8 cellular contexts compared by ENCODE assay signal in the genomic region with DNA sequence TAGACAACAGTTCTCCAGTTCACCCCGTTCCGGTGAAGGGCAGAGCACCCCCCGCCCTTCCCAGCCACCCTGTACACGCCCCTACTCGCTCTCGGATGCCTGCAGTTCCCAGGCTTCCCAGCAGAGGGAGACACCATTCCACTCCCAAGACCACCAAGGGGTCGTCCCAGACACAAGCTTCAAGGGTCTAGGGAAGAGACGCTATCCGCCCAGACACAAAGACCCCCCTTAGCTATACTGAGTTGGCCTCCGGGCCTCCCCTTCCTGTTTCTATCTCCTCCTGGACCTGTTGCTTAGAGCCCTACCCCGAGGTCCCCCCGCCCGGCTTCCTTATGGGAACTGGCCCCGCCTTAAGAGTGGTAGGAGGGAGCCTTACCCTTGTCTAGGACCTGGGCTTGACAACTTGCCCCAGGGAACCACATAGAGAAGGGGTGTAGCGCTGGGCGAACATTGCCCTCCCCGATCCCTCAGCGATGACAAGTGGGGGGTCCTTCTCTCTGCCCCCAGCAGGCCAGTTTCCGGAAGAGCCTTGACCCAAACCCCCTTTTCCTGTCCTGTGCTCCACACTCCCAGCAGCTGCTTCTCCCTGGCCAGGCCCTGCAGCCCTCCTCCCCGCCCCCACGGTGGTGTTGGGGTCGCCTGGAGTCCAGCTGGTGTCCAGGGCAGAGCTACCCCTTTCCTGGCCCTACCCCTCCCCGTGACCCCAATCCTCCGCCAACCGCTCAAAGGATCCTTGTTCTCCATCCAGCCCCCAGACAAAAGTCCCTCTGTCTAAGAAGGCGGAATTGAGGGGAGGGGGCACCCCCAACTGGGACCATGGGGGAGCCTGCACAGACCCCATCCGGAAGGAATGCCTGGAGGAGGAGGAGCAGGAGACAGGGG. TPM values are rescaled to one million over a fixed set of nuclear protein-coding genes. Genes with fewer than 3 reads are reported as not detected.
DNase-seq lines count a peak whose midpoint lies in the region; ATAC-seq and TF ChIP-seq lines count a peak whose summit lies in the region.

No MANE protein-coding gene starts in this region.

- DNase-seq in AML-193 (lab: John Stamatoyannopoulos, UW): peak; percentile 3 to 10
- peak; percentile 65 to 88 for DNase-seq in HAP-1 (ENCODE audit: low spot score in 2 of 2)
- DNase-seq in SK-N-MC (ENCODE audit: low read depth, low spot score): no peak
- DNase-seq in activated naive CD8-positive, alpha-beta T cell treated with anti-CD3 and anti-CD28 coated beads, Interleukin-2, amount 50 U/mL, for 16 hours (ENCODE audit: low read depth, low spot score): peak; percentile 51
- DNase-seq in Right ventricle myocardium superior: peak; percentile 86
- no peak for DNase-seq in osteocyte (ENCODE audit: extremely low spot score, unreplicated experiment)

- no peaks in the 10 kb centered on the region for H3K36me3 ChIP-seq in HAP-1 (replicated peaks)
- H3K36me3 ChIP-seq in SK-N-MC (ENCODE audit: insufficient read depth, low read length): no peaks in the 10 kb centered on the region

- peaks cover 3% of the 10 kb centered on the region; the same call in 1 of the 2 replicates for H3K4me1 ChIP-seq in HAP-1

- no peak overlapping the region for H3K27ac Mint-ChIP-seq in osteocyte (ENCODE audit: unreplicated experiment)

- H3K9me3 ChIP-seq in HAP-1: no peaks in the 10 kb centered on the region
- no peaks in the 10 kb centered on the region for H3K9me3 ChIP-seq in SK-N-MC (ENCODE audit: low read depth, low read length)

- intact Hi-C loops in Right ventricle myocardium superior (cut with DNase I): loop anchor here (1.0 kb wide), 1 partner anchor 20 kb away; the partner anchor contains the start of gene LGI4

- H3K9me3 Mint-ChIP-seq in osteocyte (ENCODE audit: unreplicated experiment): no peaks in the 10 kb centered on the region

- H3K27ac ChIP-seq in SK-N-MC (no peak overlapping the region), temporal lobe (ENCODE audit: low read depth, low read length) (peak overlapping the region; percentile 98)

- peaks cover 6% of the 10 kb centered on the region for H3K4me1 Mint-ChIP-seq in osteocyte (ENCODE audit: unreplicated experiment)

- in situ Hi-C loops in HAP-1 (cut with MboI; ENCODE audit: low sequenced_read_pairs): no loop called here

- ATAC-seq in Right ventricle myocardium superior (ENCODE audit: poor library complexity) (peak; percentile 87), HG02973 (IDR thresholded peaks at IDR 0.05; ENCODE audit: unreplicated experiment) (no peak)

- H3K4me3 Mint-ChIP-seq in osteocyte (ENCODE audit: unreplicated experiment): no peak overlapping the region

- no peaks in the 10 kb centered on the region for H3K36me3 Mint-ChIP-seq in osteocyte (ENCODE audit: unreplicated experiment)

- peaks cover 7% of the 10 kb centered on the region for H3K27me3 ChIP-seq in HAP-1 (ENCODE audit: low read depth)

- H3K4me3 ChIP-seq in HAP-1 (peak overlapping the region; percentile 5), SK-N-MC (peak overlapping the region; percentile 26; the same call in 1 of the 2 replicates)

- H3K27me3 Mint-ChIP-seq in osteocyte (ENCODE audit: unreplicated experiment): peaks cover 25% of the 10 kb centered on the region

- peak; percentile 93 for TF ChIP-seq CTCF in osteocyte (IDR thresholded peaks at IDR 0.05)

- H3K9ac ChIP-seq in SK-N-MC (ENCODE audit: insufficient read length): no peak overlapping the region

RNA-seq across cellular contexts. Expression of gene FXYD3, which starts 0.7 kb away (rescaled TPM):
- 1.3 TPM for total RNA-seq in Right ventricle myocardium superior
- total RNA-seq in osteocyte: not detected in 2 replicates
- not detected for total RNA-seq in temporal lobe

RNA-seq across cellular contexts. Expression of gene LGI4, which starts 20.0 kb away (rescaled TPM):
- 8.1 TPM for total RNA-seq in Right ventricle myocardium superior
- total RNA-seq in osteocyte: 0.32 and 0.34 TPM in 2 replicates
- 5.2 TPM for total RNA-seq in temporal lobe

RNA-seq across cellular contexts. Expression of gene FXYD1, which starts 23.7 kb away (rescaled TPM):
- 580 TPM for total RNA-seq in Right ventricle myocardium superior
- 0.86 TPM in 1 of 2 replicates, not detected in the other for total RNA-seq in osteocyte
- total RNA-seq in temporal lobe: 0.74 TPM

RNA-seq across cellular contexts. Expression of gene FXYD7, which starts 28.2 kb away (rescaled TPM):
- not detected for total RNA-seq in Right ventricle myocardium superior
- total RNA-seq in osteocyte: 0.50 TPM in 1 of 2 replicates, not detected in the other
- 10.1 TPM for total RNA-seq in temporal lobe

RNA-seq across cellular contexts. Expression of gene FXYD5, which starts 39.6 kb away (rescaled TPM):
- total RNA-seq in Right ventricle myocardium superior: 20.9 TPM
- 81.0 and 86.6 TPM in 2 replicates for total RNA-seq in osteocyte
- total RNA-seq in temporal lobe: 0.74 TPM

Comparison
In these comparisons a context has a peak if more than half of its experiments do, and no peak if none do; other contexts are left out.
1. DNase-seq: peak in AML-193 (2 of 2), HAP-1 (2 of 2), activated naive CD8-positive, alpha-beta T cell treated with anti-CD3 and anti-CD28 coated beads, Interleukin-2, amount 50 U/mL, for 16 hours (single experiment) and Right ventricle myocardium superior (single experiment); none in SK-N-MC (single experiment) and osteocyte (single experiment).
2. RNA of gene FXYD1, which starts 23.7 kb away (total RNA-seq): 580 TPM in Right ventricle myocardium superior (single experiment); 0.86 TPM in osteocyte and 0.74 TPM in temporal lobe (single experiment); every median in the first group is over 100 times any median in the second.